1 cellular context compared by ENCODE assay signal in genomic region chr10:8618834-8619233, GRCh38.
TF ChIP-seq lines count a peak whose summit lies in the region.

No MANE protein-coding gene starts in this region.

TF ChIP-seq in A549, 52 proteins besides CTCF, POLR2A, EP300 and RAD21 (continued from another document):
- TF ChIP-seq FOSL2 (IDR thresholded peaks at IDR 0.05) = peak; percentile 73
- peak; percentile 64 for TF ChIP-seq FOSL2 (CRISPR knock-in tag; IDR thresholded peaks at IDR 0.05)
- peak; percentile 73; the same call in 1 of the 2 replicates for TF ChIP-seq GATA3 (IDR thresholded peaks at IDR 0.05; ENCODE audit: borderline replicate concordance)
- TF ChIP-seq CEBPB (IDR thresholded peaks at IDR 0.05) = 0 out of 4 replicates have a peak, but pooled peaks have one; percentile 12 to 25
- no peak for TF ChIP-seq PHF8 (IDR thresholded peaks at IDR 0.05; ENCODE audit: borderline replicate concordance, low read depth)
- TF ChIP-seq, protein P1, sequence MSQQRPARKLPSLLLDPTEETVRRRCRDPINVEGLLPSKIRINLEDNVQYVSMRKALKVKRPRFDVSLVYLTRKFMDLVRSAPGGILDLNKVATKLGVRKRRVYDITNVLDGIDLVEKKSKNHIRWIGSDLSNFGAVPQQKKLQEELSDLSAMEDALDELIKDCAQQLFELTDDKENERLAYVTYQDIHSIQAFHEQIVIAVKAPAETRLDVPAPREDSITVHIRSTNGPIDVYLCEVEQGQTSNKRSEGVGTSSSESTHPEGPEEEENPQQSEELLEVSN (IDR thresholded peaks at IDR 0.05; ENCODE audit: borderline replicate concordance, low read depth) = no peak
- no peak for TF ChIP-seq NFE2L2 (conservative IDR thresholded peaks at IDR 0.05; ENCODE audit: low read length)
- TF ChIP-seq SMC3 (IDR thresholded peaks at IDR 0.05) = peak; percentile 17; the same call in 1 of the 3 replicates
TF ChIP-seq in A549: peak in this region for 6.
